26 cellular contexts compared by ENCODE assay signal in genomic region chr2:11661891-11662435, GRCh38. TPM values are rescaled to one million over a fixed set of nuclear protein-coding genes. Genes with fewer than 3 reads are reported as not detected.
"Had no signal": no experiment of that assay in that cellular context is flagged by ENCODE, and none has a peak within 500 bp of the region (broad histone marks: within the 10 kb centered on the region; RNA-seq: fewer than 3 reads in every experiment).

No MANE protein-coding gene starts in this region.

- H3K36me3 ChIP-seq: brain microvascular endothelial cell, SJSA1 had no signal

- H3K27ac ChIP-seq: brain microvascular endothelial cell, KMS-11, SJSA1 had no signal

- ATAC-seq: activated CD8-positive, alpha-beta T cell treated with anti-CD3 and anti-CD28 coated beads, Interleukin-2, amount 10 ng/mL, durations not matched to agents 7 days and 5 days; activated naive CD8-positive, alpha-beta T cell treated with anti-CD3 and anti-CD28 coated beads, Interleukin-2, amount 50 U/mL, for 24 hours; Panc1 had no signal

- H3K4me2 ChIP-seq: KMS-11, SK-N-SH had no signal

- H3K9me2 ChIP-seq: SK-N-SH had no signal

- H3K4me3 Mint-ChIP-seq: activated CD4-positive, alpha-beta T cell treated with anti-CD3 and anti-CD28 coated beads, Interleukin-2, amount 10 ng/mL, durations not matched to agents 24 days and 14 days; activated CD8-positive, alpha-beta T cell treated with anti-CD3 and anti-CD28 coated beads, Interleukin-2, amount 10 ng/mL, durations not matched to agents 7 days and 5 days; activated naive CD4-positive, alpha-beta T cell treated with anti-CD3 and anti-CD28 coated beads, Interleukin-2, amount 10 ng/mL, durations not matched to agents 7 days and 5 days; activated naive CD8-positive, alpha-beta T cell; activated naive CD8-positive, alpha-beta T cell treated with anti-CD3 and anti-CD28 coated beads, Interleukin-2, amount 50 U/mL, for 24 hours; activated T-cell treated with anti-CD3 and anti-CD28 coated beads, Interleukin-2, amount 50 U/mL, for 24 hours; T-helper 1 cell treated with Interleukin-12 subunit alpha and Interleukin-12 subunit beta and Interleukin-4 antibody, amounts not matched to agents 30 μg/mL and 1 μg/mL, for 36 hours; T-helper 2 cell treated with Interferon-gamma antibody and Interleukin-4, amounts not matched to agents 5 μg/mL and 100 μg/mL, for 36 hours had no signal

- DNase-seq: activated CD4-positive, alpha-beta T cell treated with anti-CD3 and anti-CD28 coated beads, Interleukin-2, amount 10 ng/mL, durations not matched to agents 24 days and 14 days; activated CD4-positive, alpha-beta T cell treated with anti-CD3 and anti-CD28 coated beads, Interleukin-2, amount 50 U/mL, for 4 hours; activated CD8-positive, alpha-beta T cell treated with anti-CD3 and anti-CD28 coated beads, Interleukin-2, amount 10 ng/mL, durations not matched to agents 7 days and 5 days; activated effector memory CD4-positive, alpha-beta T cell treated with Interleukin-2 at 50 U/mL for 16 hours; activated naive CD4-positive, alpha-beta T cell treated with anti-CD3 and anti-CD28 coated beads, Interleukin-2, amount 10 ng/mL, durations not matched to agents 7 days and 5 days; activated naive CD8-positive, alpha-beta T cell treated with anti-CD3 and anti-CD28 coated beads, Interleukin-2, amount 50 U/mL, for 24 hours; activated T-cell treated with anti-CD3 and anti-CD28 coated beads, Interleukin-2, amount 50 U/mL, for 24 hours; amniotic stem cell; aorta; brain microvascular endothelial cell; NCI-H1092 treated with DMSO at 0.1 percent for 48 hours; NCI-H1417; NCI-H187 treated with DMSO at 0.1 percent for 48 hours; NCI-H2081; NCI-H345; NCI-H524 treated with DMSO at 0.1 percent for 48 hours; SHP77; SK-N-SH had no signal

- H3K4me1 Mint-ChIP-seq: activated CD4-positive, alpha-beta T cell treated with anti-CD3 and anti-CD28 coated beads, Interleukin-2, amount 10 ng/mL, durations not matched to agents 24 days and 14 days; activated naive CD4-positive, alpha-beta T cell treated with anti-CD3 and anti-CD28 coated beads, Interleukin-2, amount 10 ng/mL, durations not matched to agents 7 days and 5 days; activated naive CD8-positive, alpha-beta T cell treated with anti-CD3 and anti-CD28 coated beads, Interleukin-2, amount 50 U/mL, for 24 hours had no signal

- H3K4me3 ChIP-seq: SJSA1 had no signal

- H3K4me1 ChIP-seq: SJSA1 had no signal

- H3K27ac Mint-ChIP-seq: activated CD4-positive, alpha-beta T cell treated with anti-CD3 and anti-CD28 coated beads, Interleukin-2, amount 10 ng/mL, durations not matched to agents 24 days and 14 days; activated CD8-positive, alpha-beta T cell treated with anti-CD3 and anti-CD28 coated beads, Interleukin-2, amount 10 ng/mL, durations not matched to agents 7 days and 5 days; activated naive CD4-positive, alpha-beta T cell treated with anti-CD3 and anti-CD28 coated beads, Interleukin-2, amount 10 ng/mL, durations not matched to agents 7 days and 5 days; activated naive CD8-positive, alpha-beta T cell; activated naive CD8-positive, alpha-beta T cell treated with anti-CD3 and anti-CD28 coated beads, Interleukin-2, amount 50 U/mL, for 24 hours; activated T-cell treated with anti-CD3 and anti-CD28 coated beads, Interleukin-2, amount 50 U/mL, for 24 hours; T-helper 1 cell treated with Interleukin-12 subunit alpha and Interleukin-12 subunit beta and Interleukin-4 antibody, amounts not matched to agents 30 μg/mL and 1 μg/mL, for 36 hours; T-helper 2 cell treated with Interferon-gamma antibody and Interleukin-4, amounts not matched to agents 5 μg/mL and 100 μg/mL, for 36 hours had no signal

- H3K9ac ChIP-seq: KMS-11, SK-N-SH had no signal

- H3K9me3 Mint-ChIP-seq: activated CD4-positive, alpha-beta T cell treated with anti-CD3 and anti-CD28 coated beads, Interleukin-2, amount 10 ng/mL, durations not matched to agents 24 days and 14 days had no signal

- H3K9me3 ChIP-seq: SK-N-SH had no signal

- H3K36me3 Mint-ChIP-seq: activated naive CD4-positive, alpha-beta T cell treated with anti-CD3 and anti-CD28 coated beads, Interleukin-2, amount 10 ng/mL, durations not matched to agents 7 days and 5 days had no signal

RNA-seq across cellular contexts. Expression of gene NTSR2, which starts 8.0 kb away (rescaled TPM):
- total RNA-seq: activated CD4-positive, alpha-beta T cell treated with anti-CD3 and anti-CD28 coated beads, Interleukin-2, amount 10 ng/mL, durations not matched to agents 24 days and 14 days; activated CD8-positive, alpha-beta T cell treated with anti-CD3 and anti-CD28 coated beads, Interleukin-2, amount 10 ng/mL, durations not matched to agents 7 days and 5 days; aorta; LHCN-M2; NCI-H460; SJSA1 had no signal
- polyA plus RNA-seq: aorta, SK-N-SH had no signal
